9 cellular contexts compared by ENCODE assay signal in genomic region chr7:12635830-12636229, GRCh38. TPM values are rescaled to one million over a fixed set of nuclear protein-coding genes. Genes with fewer than 3 reads are reported as not detected.
DNase-seq lines count a peak whose midpoint lies in the region; ATAC-seq and TF ChIP-seq lines count a peak whose summit lies in the region.
"Had no signal": no experiment of that assay in that cellular context is flagged by ENCODE, and none has a peak within 500 bp of the region (broad histone marks: within the 10 kb centered on the region; RNA-seq: fewer than 3 reads in every experiment).

No MANE protein-coding gene starts in this region.

- ATAC-seq in GM18870 (IDR thresholded peaks at IDR 0.05; ENCODE audit: unreplicated experiment) (peak; percentile 81), HG03064 (IDR thresholded peaks at IDR 0.05; ENCODE audit: low read depth, unreplicated experiment) (peak; percentile 56), psoas muscle (no peak)
- peak; percentile 76 for ATAC-seq in activated T-helper 17 cell treated with anti-CD3 and anti-CD28 coated beads, Interleukin-2, amount 50 U/mL, for 72 hours (replicated peaks)
- peak; percentile 68 for ATAC-seq in stimulated activated effector memory CD8-positive, alpha-beta T cell treated with anti-CD3 and anti-CD28 coated beads, Interleukin-12 subunit alpha, Interleukin-12 subunit beta, amount 100 ng/mL, for 72 hours

- POLR2A ChIA-PET in A673 (lab: Charles Lee; ENCODE audit: low non-redundant PET) = interaction anchor here (0.6 kb wide), 1 partner anchor 1156 kb away, joined by 3 read pairs; no protein-coding TSS in a partner anchor

- no peak for TF ChIP-seq CTCF in A673 (conservative IDR thresholded peaks at IDR 0.05; ENCODE audit: low read depth, low read length)
- TF ChIP-seq CTCF in psoas muscle (IDR thresholded peaks at IDR 0.05) = no peak

- intact Hi-C loops in A673 (cut with micrococcal nuclease; ENCODE audit: unreplicated experiment) (no loop called here), psoas muscle (cut with DNase I) (no loop called here)

- H3K27ac ChIP-seq in A673 (ENCODE audit: low read depth, low read length, poor library complexity, severe bottlenecking) (no peak overlapping the region), psoas muscle (no peak overlapping the region)
- H3K27ac ChIP-seq: adrenal gland had no signal

- H3K4me3 ChIP-seq in A673 (ENCODE audit: low read depth, low read length, poor library complexity, severe bottlenecking) (peak overlapping the region; percentile 11), psoas muscle (no peak overlapping the region)
- H3K4me3 ChIP-seq: adrenal gland had no signal

- H3K4me1 Mint-ChIP-seq in activated T-helper 17 cell treated with anti-CD3 and anti-CD28 coated beads, Interleukin-2, amount 50 U/mL, for 72 hours = peaks cover 11% of the 10 kb centered on the region
- H3K4me1 Mint-ChIP-seq in stimulated activated effector memory CD8-positive, alpha-beta T cell treated with anti-CD3 and anti-CD28 coated beads, Interleukin-12 subunit alpha, Interleukin-12 subunit beta, amount 100 ng/mL, for 72 hours = peaks cover 22% of the 10 kb centered on the region

- H3K27me3 Mint-ChIP-seq in activated T-helper 17 cell treated with anti-CD3 and anti-CD28 coated beads, Interleukin-2, amount 50 U/mL, for 72 hours = peaks cover 10% of the 10 kb centered on the region

- no TSS peak for BruUV-seq in A673 (replicated peaks; lab: Mats Ljungman, UMichigan)

- DNase-seq in A673 (ENCODE audit: low spot score) (peak; percentile 20), psoas muscle (no peak), NCI-H1105 (lab: John Stamatoyannopoulos, UW) (no peak), RKO (ENCODE audit: low spot score) (no peak)
- DNase-seq in stimulated activated effector memory CD8-positive, alpha-beta T cell treated with anti-CD3 and anti-CD28 coated beads, Interleukin-12 subunit alpha, Interleukin-12 subunit beta, amount 100 ng/mL, for 72 hours (ENCODE audit: low spot score in 2 of 2) = no peak

- 31 to 54% (median 50%) methylated on average over 6 of the region's 6 CpGs for WGBS in psoas muscle, 3 donors

- H3K4me3 Mint-ChIP-seq in activated T-helper 17 cell treated with anti-CD3 and anti-CD28 coated beads, Interleukin-2, amount 50 U/mL, for 72 hours = peak overlapping the region; percentile 79
- peak overlapping the region; percentile 59 for H3K4me3 Mint-ChIP-seq in stimulated activated effector memory CD8-positive, alpha-beta T cell treated with anti-CD3 and anti-CD28 coated beads, Interleukin-12 subunit alpha, Interleukin-12 subunit beta, amount 100 ng/mL, for 72 hours

- H3K27ac Mint-ChIP-seq in activated T-helper 17 cell treated with anti-CD3 and anti-CD28 coated beads, Interleukin-2, amount 50 U/mL, for 72 hours = peak overlapping the region; percentile 74
- H3K27ac Mint-ChIP-seq in stimulated activated effector memory CD8-positive, alpha-beta T cell treated with anti-CD3 and anti-CD28 coated beads, Interleukin-12 subunit alpha, Interleukin-12 subunit beta, amount 100 ng/mL, for 72 hours = peak overlapping the region; percentile 73

- H3K4me1 ChIP-seq in A673 (ENCODE audit: insufficient read depth, low read length, poor library complexity, severe bottlenecking) (no peaks in the 10 kb centered on the region), psoas muscle (no peaks in the 10 kb centered on the region)
- H3K4me1 ChIP-seq: adrenal gland had no signal

- H3K9me3 Mint-ChIP-seq in activated T-helper 17 cell treated with anti-CD3 and anti-CD28 coated beads, Interleukin-2, amount 50 U/mL, for 72 hours = no peaks in the 10 kb centered on the region
- no peaks in the 10 kb centered on the region for H3K9me3 Mint-ChIP-seq in stimulated activated effector memory CD8-positive, alpha-beta T cell treated with anti-CD3 and anti-CD28 coated beads, Interleukin-12 subunit alpha, Interleukin-12 subunit beta, amount 100 ng/mL, for 72 hours

- H3K9me3 ChIP-seq in A673 (ENCODE audit: low read depth, low read length, poor library complexity, severe bottlenecking) (no peaks in the 10 kb centered on the region), psoas muscle (no peaks in the 10 kb centered on the region)
- H3K9me3 ChIP-seq: adrenal gland had no signal

- no peaks in the 10 kb centered on the region for H3K36me3 Mint-ChIP-seq in activated T-helper 17 cell treated with anti-CD3 and anti-CD28 coated beads, Interleukin-2, amount 50 U/mL, for 72 hours (ENCODE audit: low read depth)
- H3K36me3 Mint-ChIP-seq in stimulated activated effector memory CD8-positive, alpha-beta T cell treated with anti-CD3 and anti-CD28 coated beads, Interleukin-12 subunit alpha, Interleukin-12 subunit beta, amount 100 ng/mL, for 72 hours = no peaks in the 10 kb centered on the region

- H3K27me3 ChIP-seq in A673 (replicated peaks; ENCODE audit: insufficient read depth, low read depth, low read length, poor library complexity) = no peaks in the 10 kb centered on the region
- no peaks in the 10 kb centered on the region for H3K27me3 ChIP-seq in psoas muscle (ENCODE audit: insufficient read depth in 3 of 3, low read length in 2 of 3)

- H3K36me3 ChIP-seq in A673 (ENCODE audit: insufficient read depth, low read length, poor library complexity, severe bottlenecking) (no peaks in the 10 kb centered on the region), psoas muscle (ENCODE audit: insufficient read depth in 1 of 2, low read depth in 1 of 2) (no peaks in the 10 kb centered on the region)
- H3K36me3 ChIP-seq: adrenal gland had no signal

- CTCF ChIA-PET in A673 (lab: Charles Lee) = no interaction called here

RNA-seq across cellular contexts. Expression of gene ARL4A, which starts 51.6 kb away (rescaled TPM):
- 15.9 and 18.3 TPM in 2 replicates for total RNA-seq in A673 (2021)
- 10 to 100 TPM; 12.4 to 17.0 TPM for total RNA-seq in activated T-helper 17 cell treated with anti-CD3 and anti-CD28 coated beads, Interleukin-2, amount 50 U/mL, for 72 hours
- total RNA-seq in psoas muscle = 10 to 100 TPM in 1 of 4 donors, 1 to 10 TPM in 3; 2.5 to 15.3 (median 5.2) TPM
- polyA plus RNA-seq in psoas muscle = 10 to 100 TPM in 2 of 3 donors, 1 to 10 TPM in 1; 6.6 to 47.7 (median 12.6) TPM

Comparison
In these comparisons a context has a peak if more than half of its experiments do, and no peak if none do; other contexts are left out.
1. ATAC-seq: peak in GM18870 (single experiment), HG03064 (single experiment), activated T-helper 17 cell treated with anti-CD3 and anti-CD28 coated beads, Interleukin-2, amount 50 U/mL, for 72 hours (single experiment) and stimulated activated effector memory CD8-positive, alpha-beta T cell treated with anti-CD3 and anti-CD28 coated beads, Interleukin-12 subunit alpha, Interleukin-12 subunit beta, amount 100 ng/mL, for 72 hours (single experiment); none in psoas muscle (0 of 4).